In genomic region chr2:191555092-191555742, GRCh38 we compare ENCODE assay signal across 1 cellular context.
TF ChIP-seq lines count a peak whose summit lies in the region.

No MANE protein-coding gene starts in this region.

TF ChIP-seq in IMR-90, 13 proteins besides CTCF, POLR2A, EP300 and RAD21:
- TF ChIP-seq SMC3 (IDR thresholded peaks at IDR 0.05; ENCODE audit: low read depth, low read length) (peak; percentile 85), CEBPB (IDR thresholded peaks at IDR 0.05; ENCODE audit: low read depth, low read length) (no peak)
